ENCODE assay signal across 8 cellular contexts in genomic region chr11:75445315-75445953, GRCh38. TPM values are rescaled to one million over a fixed set of nuclear protein-coding genes. Genes with fewer than 3 reads are reported as not detected.
DNase-seq lines count a peak whose midpoint lies in the region; ATAC-seq and TF ChIP-seq lines count a peak whose summit lies in the region.

No MANE protein-coding gene starts in this region.

- H3K27ac Mint-ChIP-seq in glutamatergic neuron (ENCODE audit: unreplicated experiment) = no peak overlapping the region
- no peak overlapping the region for H3K27ac Mint-ChIP-seq in progenitor cell of endocrine pancreas

- POLR2A ChIA-PET in HEK293T (lab: Yijun Ruan, JAX) = no interaction called here

- H3K36me3 Mint-ChIP-seq in glutamatergic neuron (ENCODE audit: unreplicated experiment) (no peaks in the 10 kb centered on the region), progenitor cell of endocrine pancreas (ENCODE audit: insufficient read depth) (no peaks in the 10 kb centered on the region)

- TF ChIP-seq CTCF in glutamatergic neuron (IDR thresholded peaks at IDR 0.05; ENCODE audit: partially characterized antibody, unreplicated experiment) (peak; percentile 97), progenitor cell of endocrine pancreas (IDR thresholded peaks at IDR 0.05; ENCODE audit: unreplicated experiment) (peak; percentile 96)

- no peaks in the 10 kb centered on the region for H3K9me3 Mint-ChIP-seq in glutamatergic neuron (ENCODE audit: unreplicated experiment)
- no peaks in the 10 kb centered on the region for H3K9me3 Mint-ChIP-seq in progenitor cell of endocrine pancreas (ENCODE audit: low read depth)

- H3K27me3 Mint-ChIP-seq in glutamatergic neuron (ENCODE audit: unreplicated experiment) (peaks cover 5% of the 10 kb centered on the region), progenitor cell of endocrine pancreas (peaks cover 15% of the 10 kb centered on the region)

- H3K4me3 Mint-ChIP-seq in glutamatergic neuron (ENCODE audit: unreplicated experiment) (no peak overlapping the region), progenitor cell of endocrine pancreas (ENCODE audit: low read depth) (no peak overlapping the region)

- CTCF ChIA-PET in HEK293T (lab: Yijun Ruan, JAX) = interaction anchor here (0.6 to 3.4 kb wide), 4 partner anchors 56 to 947 kb away, joined by 3 to 25 read pairs (median 4); no protein-coding TSS in a partner anchor

- DNase-seq in D341Med (ENCODE audit: low spot score) (peak; percentile 83), HEK293T (ENCODE audit: extremely low spot score) (peak; percentile 83), SHP77 treated with DMSO at 0.1 percent for 48 hours (lab: John Stamatoyannopoulos, UW) (peak; percentile 23), glutamatergic neuron (peak; percentile 89), progenitor cell of endocrine pancreas (ENCODE audit: low spot score, unreplicated experiment) (peak; percentile 69)
- peak; percentile 77 for DNase-seq in activated naive CD4-positive, alpha-beta T cell treated with Interleukin-2 at 50 U/mL for 16 hours

- H3K4me1 Mint-ChIP-seq in glutamatergic neuron (ENCODE audit: low read depth, unreplicated experiment) (peaks cover 2% of the 10 kb centered on the region), progenitor cell of endocrine pancreas (ENCODE audit: low read depth) (no peaks in the 10 kb centered on the region)

- no peak for ATAC-seq in HG03342 (IDR thresholded peaks at IDR 0.05; ENCODE audit: unreplicated experiment)
- ATAC-seq in GM19467 (IDR thresholded peaks at IDR 0.05; ENCODE audit: unreplicated experiment) = no peak

TF ChIP-seq in HEK293T, 16 proteins besides CTCF, POLR2A, EP300 and RAD21:
- TF ChIP-seq FOXM1 (IDR thresholded peaks at IDR 0.05; ENCODE audit: borderline replicate concordance) = no peak
- no peak for TF ChIP-seq L3MBTL2 (conservative IDR thresholded peaks at IDR 0.05)
- no peak for TF ChIP-seq FOXA1 (IDR thresholded peaks at IDR 0.05)
- TF ChIP-seq ELF4 (IDR thresholded peaks at IDR 0.05) = no peak
- TF ChIP-seq, protein P1, sequence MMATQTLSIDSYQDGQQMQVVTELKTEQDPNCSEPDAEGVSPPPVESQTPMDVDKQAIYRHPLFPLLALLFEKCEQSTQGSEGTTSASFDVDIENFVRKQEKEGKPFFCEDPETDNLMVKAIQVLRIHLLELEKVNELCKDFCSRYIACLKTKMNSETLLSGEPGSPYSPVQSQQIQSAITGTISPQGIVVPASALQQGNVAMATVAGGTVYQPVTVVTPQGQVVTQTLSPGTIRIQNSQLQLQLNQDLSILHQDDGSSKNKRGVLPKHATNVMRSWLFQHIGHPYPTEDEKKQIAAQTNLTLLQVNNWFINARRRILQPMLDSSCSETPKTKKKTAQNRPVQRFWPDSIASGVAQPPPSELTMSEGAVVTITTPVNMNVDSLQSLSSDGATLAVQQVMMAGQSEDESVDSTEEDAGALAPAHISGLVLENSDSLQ (IDR thresholded peaks at IDR 0.05) = no peak
- TF ChIP-seq ARNT (IDR thresholded peaks at IDR 0.05) = no peak
- no peak for TF ChIP-seq BHLHE40 (IDR thresholded peaks at IDR 0.05; ENCODE audit: borderline replicate concordance)

RNA-seq across cellular contexts. Expression of gene KLHL35, which starts 12.4 kb away (rescaled TPM):
- total RNA-seq in glutamatergic neuron (ENCODE audit: unreplicated experiment) = 41.4 TPM
- total RNA-seq in progenitor cell of endocrine pancreas = 0.55 and 1.2 TPM in 2 replicates

RNA-seq across cellular contexts. Expression of gene RPS3, which starts 46.1 kb away (rescaled TPM):
- total RNA-seq in glutamatergic neuron (ENCODE audit: unreplicated experiment) (1,391 TPM), progenitor cell of endocrine pancreas (2,637 and 2,682 TPM in 2 replicates)

Comparison
In these comparisons a context has a peak if more than half of its experiments do, and no peak if none do; other contexts are left out.
1. DNase-seq: peak in every context shown above with its lines; median percentile 89 in glutamatergic neuron; 83 in D341Med; 83 in HEK293T; 77 in activated naive CD4-positive, alpha-beta T cell treated with Interleukin-2 at 50 U/mL for 16 hours; 69 in progenitor cell of endocrine pancreas; 23 in SHP77 treated with DMSO at 0.1 percent for 48 hours.
2. RNA of gene KLHL35, which starts 12.4 kb away (total RNA-seq): 41.4 TPM in glutamatergic neuron (single experiment); 0.55 to 1.2 TPM in progenitor cell of endocrine pancreas; every median in the first group is over 10 times any median in the second.